ENCODE assay signal across 14 cellular contexts in genomic region chr7:98774893-98775292, GRCh38.
A peak's percentile ranks its signal among the peaks of the same experiment; 100 is the strongest.
DNase-seq lines count a peak whose midpoint lies in the region; ATAC-seq and TF ChIP-seq lines count a peak whose summit lies in the region.
"Had no signal": no experiment of that assay in that cellular context is flagged by ENCODE, and none has a peak within 500 bp of the region (broad histone marks: within the 10 kb centered on the region; RNA-seq: fewer than 3 reads in every experiment).

No MANE protein-coding gene starts in this region.

- H3K27ac Mint-ChIP-seq in Calu3 (ENCODE audit: unreplicated experiment): peak overlapping the region; percentile 21
- H3K27ac Mint-ChIP-seq in nephron progenitor cell: peak overlapping the region; percentile 92
- H3K27ac Mint-ChIP-seq: CD4-positive, CD25-positive, alpha-beta regulatory T cell; IgD-negative memory B cell had no signal

- peak; percentile 66 for DNase-seq in DMS 273 (lab: John Stamatoyannopoulos, UW; ENCODE audit: unreplicated experiment)
- DNase-seq in DMS 273 treated with DMSO at 0.1 percent for 48 hours (lab: John Stamatoyannopoulos, UW): no peak
- DNase-seq in Calu3: no peak
- DNase-seq in NCI-H524 (lab: John Stamatoyannopoulos, UW): peak; percentile 62 to 86
- no peak for DNase-seq in nephron progenitor cell
- no peak for DNase-seq in left colon
- no peak for DNase-seq in NOMO-1 treated with DMSO at 0.1 percent for 48 hours (lab: John Stamatoyannopoulos, UW; ENCODE audit: unreplicated experiment)
- DNase-seq: CD4-positive, CD25-positive, alpha-beta regulatory T cell; DND-41; GDM1; GOT3; H9 had no signal

- no peaks in the 10 kb centered on the region for H3K9me3 Mint-ChIP-seq in Calu3 (ENCODE audit: low read depth, unreplicated experiment)
- peaks cover 5% of the 10 kb centered on the region for H3K9me3 Mint-ChIP-seq in nephron progenitor cell
- H3K9me3 Mint-ChIP-seq: H9 had no signal

- intact Hi-C loops in Calu3 (cut with micrococcal nuclease; ENCODE audit: unreplicated experiment) (no loop called here), left colon (cut with DNase I, micrococcal nuclease) (no loop called here)

- no TSS peak for BruUV-seq in Calu3 (replicated peaks; lab: Mats Ljungman, UMichigan)

- ATAC-seq in left colon (no peak), HG03135 (IDR thresholded peaks at IDR 0.05; ENCODE audit: unreplicated experiment) (no peak)

- peaks cover 25% of the 10 kb centered on the region for H3K4me1 Mint-ChIP-seq in Calu3 (ENCODE audit: low read depth, unreplicated experiment)
- H3K4me1 Mint-ChIP-seq in nephron progenitor cell: peaks cover 46% of the 10 kb centered on the region
- H3K4me1 Mint-ChIP-seq: CD4-positive, CD25-positive, alpha-beta regulatory T cell had no signal

- H3K4me3 Mint-ChIP-seq in Calu3 (ENCODE audit: low read depth, unreplicated experiment): no peak overlapping the region
- H3K4me3 Mint-ChIP-seq in nephron progenitor cell: no peak overlapping the region
- H3K4me3 Mint-ChIP-seq: CD4-positive, CD25-positive, alpha-beta regulatory T cell; H9; IgD-negative memory B cell had no signal

- CTCF ChIA-PET in Calu3 (lab: Charles Lee): no interaction called here

- no peak for TF ChIP-seq CTCF in Calu3 (IDR thresholded peaks at IDR 0.05; ENCODE audit: unreplicated experiment)
- TF ChIP-seq CTCF in nephron progenitor cell (IDR thresholded peaks at IDR 0.05): no peak

- H3K27me3 Mint-ChIP-seq in Calu3 (ENCODE audit: unreplicated experiment) (no peaks in the 10 kb centered on the region), nephron progenitor cell (ENCODE audit: low read depth, poor library complexity) (peaks cover 12% of the 10 kb centered on the region)

- H3K36me3 Mint-ChIP-seq in Calu3 (ENCODE audit: insufficient read depth, unreplicated experiment) (peaks cover 5% of the 10 kb centered on the region), nephron progenitor cell (ENCODE audit: low read depth) (no peaks in the 10 kb centered on the region)
- H3K36me3 Mint-ChIP-seq: CD4-positive, CD25-positive, alpha-beta regulatory T cell; IgD-negative memory B cell had no signal

Comparison
In these comparisons a context has a peak if more than half of its experiments do, and no peak if none do; other contexts are left out.
1. DNase-seq: peak in DMS 273 (single experiment) and NCI-H524 (2 of 2); none in DMS 273 treated with DMSO at 0.1 percent for 48 hours (single experiment), Calu3 (single experiment), nephron progenitor cell (single experiment), left colon (0 of 2) and NOMO-1 treated with DMSO at 0.1 percent for 48 hours (single experiment).